In genomic region chr11:120814531-120815259, GRCh38 we compare ENCODE assay signal across 14 cellular contexts.
DNase-seq lines count a peak whose midpoint lies in the region; ATAC-seq, FAIRE-seq and TF ChIP-seq lines count a peak whose summit lies in the region.
"Had no signal": no experiment of that assay in that cellular context is flagged by ENCODE, and none has a peak within 500 bp of the region (broad histone marks: within the 10 kb centered on the region; RNA-seq: fewer than 3 reads in every experiment).

No MANE protein-coding gene starts in this region.

- H3K4me2 ChIP-seq in SK-N-SH = no peak overlapping the region
- H3K4me2 ChIP-seq in endothelial cell of umbilical vein (ENCODE audit: insufficient read depth, low read length) = no peak overlapping the region
- no peak overlapping the region for H3K4me2 ChIP-seq in HepG2 (ENCODE audit: low read depth, low read length)

- H3K9me3 ChIP-seq in SK-N-SH (no peaks in the 10 kb centered on the region), endothelial cell of umbilical vein (replicated peaks; ENCODE audit: control insufficient read depth, insufficient read depth, low read length) (no peaks in the 10 kb centered on the region), HepG2 (ENCODE audit: low read length) (no peaks in the 10 kb centered on the region)

- TF ChIP-seq EP300 in SK-N-SH (IDR thresholded peaks at IDR 0.05; ENCODE audit: borderline replicate concordance in 1 of 2, low read depth in 1 of 2, low read length in 1 of 2) (no peak), HepG2 (IDR thresholded peaks at IDR 0.05; ENCODE audit: low read depth in 2 of 2, low read length in 2 of 2) (no peak), HepG2 (CRISPR knock-in tag; IDR thresholded peaks at IDR 0.05; ENCODE audit: borderline replicate concordance) (no peak)

- no TSS peak for BruUV-seq in endothelial cell of umbilical vein (replicated peaks; lab: Mats Ljungman, UMichigan)
- no TSS peak for BruUV-seq in HepG2 (replicated peaks; lab: Mats Ljungman, UMichigan)

- no peak for TF ChIP-seq POLR2A in endothelial cell of umbilical vein (IDR thresholded peaks at IDR 0.05; ENCODE audit: low read depth, low read length)
- TF ChIP-seq POLR2A in HepG2 (IDR thresholded peaks at IDR 0.05; ENCODE audit: insufficient read depth in 1 of 2, low read depth in 2 of 2, low read length in 2 of 2) = no peak

- H3K36me3 ChIP-seq in SK-N-SH (replicated peaks in 1 of 2; ENCODE audit: control insufficient read depth in 1 of 2, insufficient read depth in 2 of 2, low read length in 1 of 2) (no peaks in the 10 kb centered on the region), endothelial cell of umbilical vein (ENCODE audit: control insufficient read depth in 2 of 2, extremely low read depth in 1 of 2, insufficient read depth in 2 of 2, low read length in 2 of 2) (no peaks in the 10 kb centered on the region), HepG2 (replicated peaks in 1 of 2; ENCODE audit: control insufficient read depth in 1 of 2, insufficient read depth in 2 of 2, low read length in 2 of 2) (no peaks in the 10 kb centered on the region)

- no peaks in the 10 kb centered on the region for H3K9me1 ChIP-seq in endothelial cell of umbilical vein (replicated peaks; ENCODE audit: control insufficient read depth, extremely low read depth, insufficient read depth, low read length)

- FAIRE-seq in endothelial cell of umbilical vein (lab: Jason Lieb, UNC) (no peak), HepG2 (lab: Jason Lieb, UNC) (no peak)
- FAIRE-seq: GM19239 had no signal

- no peaks in the 10 kb centered on the region; the same call in 1 of the 2 replicates for H3K27me3 ChIP-seq in SK-N-SH (ENCODE audit: insufficient read depth)
- H3K27me3 ChIP-seq in endothelial cell of umbilical vein (ENCODE audit: control insufficient read depth in 2 of 2, insufficient read depth in 2 of 2, low read length in 2 of 2) = no peaks in the 10 kb centered on the region
- H3K27me3 ChIP-seq in HepG2 (ENCODE audit: control insufficient read depth in 1 of 2, insufficient read depth in 2 of 2, low read length in 2 of 2) = no peaks in the 10 kb centered on the region

- no peaks in the 10 kb centered on the region for H3K79me2 ChIP-seq in SK-N-SH (ENCODE audit: insufficient read depth)
- H3K79me2 ChIP-seq in endothelial cell of umbilical vein (ENCODE audit: control insufficient read depth, insufficient read depth, low read length) = no peaks in the 10 kb centered on the region
- H3K79me2 ChIP-seq in HepG2 (ENCODE audit: insufficient read depth, low read length) = no peaks in the 10 kb centered on the region

- WGBS in SK-N-SH (ENCODE audit: low lambda C conversion rate) = 60% methylated on average over 19 of the region's 19 CpGs
- WGBS in HepG2 (ENCODE audit: low lambda C conversion rate) = 72% methylated on average over 19 of the region's 19 CpGs

- H3K9ac ChIP-seq in SK-N-SH (no peak overlapping the region), endothelial cell of umbilical vein (replicated peaks; ENCODE audit: extremely low read depth, insufficient read depth, low read length) (no peak overlapping the region), HepG2 (ENCODE audit: insufficient read depth, low read depth, low read length) (no peak overlapping the region)

- intact Hi-C loops in endothelial cell of umbilical vein (cut with micrococcal nuclease) (no loop called here), HepG2 (cut with micrococcal nuclease; ENCODE audit: unreplicated experiment) (no loop called here)

- no peaks in the 10 kb centered on the region for H3K36me3 Mint-ChIP-seq in nephron (ENCODE audit: low read depth)
- H3K36me3 Mint-ChIP-seq: CD4-positive, CD25-positive, alpha-beta regulatory T cell had no signal

- H3K27ac ChIP-seq in SK-N-SH (ENCODE audit: low read depth in 2 of 2, low read length in 1 of 2) (peak overlapping the region in 1 of 2 experiments; percentile 40; a peak in 2 of 4 replicates), endothelial cell of umbilical vein (ENCODE audit: insufficient read depth, low read depth, low read length) (no peak overlapping the region), HepG2 (ENCODE audit: extremely low read length, insufficient read depth, low read length) (no peak overlapping the region)
- H3K27ac ChIP-seq: 22Rv1 had no signal

- peaks cover 17% of the 10 kb centered on the region for H3K27me3 Mint-ChIP-seq in nephron (ENCODE audit: low read depth)

- TF ChIP-seq RAD21 in SK-N-SH (IDR thresholded peaks at IDR 0.05; ENCODE audit: low read length) (no peak), HepG2 (CRISPR knock-in tag; IDR thresholded peaks at IDR 0.05) (no peak)

- no peaks in the 10 kb centered on the region for H3K9me3 Mint-ChIP-seq in nephron
- H3K9me3 Mint-ChIP-seq: H9 had no signal

- ATAC-seq in SK-N-SH treated with all-trans-retinoic acid at 6 μM for 48 hours = no peak
- no peak for ATAC-seq in HepG2

- POLR2A ChIA-PET in SK-N-SH (lab: Yijun Ruan, JAX) (no interaction called here), endothelial cell of umbilical vein (lab: Charles Lee) (no interaction called here), HepG2 (lab: Yijun Ruan, JAX) (no interaction called here)

- H4K20me1 ChIP-seq in SK-N-SH (ENCODE audit: insufficient read depth) (no peaks in the 10 kb centered on the region), endothelial cell of umbilical vein (replicated peaks; ENCODE audit: control insufficient read depth, extremely low read depth, insufficient read depth, low read length) (no peaks in the 10 kb centered on the region), HepG2 (ENCODE audit: insufficient read depth, low read length) (no peaks in the 10 kb centered on the region)

- H3K9me2 ChIP-seq in SK-N-SH = no peaks in the 10 kb centered on the region

- CTCF ChIA-PET in SK-N-SH (lab: Yijun Ruan, JAX) (interaction anchor here (3.0 kb wide), 1 partner anchor 13 kb away, joined by 18 read pairs; no protein-coding TSS in a partner anchor), endothelial cell of umbilical vein (lab: Charles Lee) (interaction anchor here (1.6 kb wide), 1 partner anchor 13 kb away, joined by 5 read pairs; no protein-coding TSS in a partner anchor), HepG2 (lab: Yijun Ruan, JAX; ENCODE audit: low intra/inter-chr PET ratio, low total read pairs) (no interaction called here)

- H2AFZ ChIP-seq in SK-N-SH (ENCODE audit: low read depth) (no peak overlapping the region), endothelial cell of umbilical vein (ENCODE audit: low read depth, low read length) (peak overlapping the region; percentile 18), HepG2 (ENCODE audit: low read length) (no peak overlapping the region)

- no peak for TF ChIP-seq CTCF in SK-N-SH (IDR thresholded peaks at IDR 0.05)
- TF ChIP-seq CTCF in endothelial cell of umbilical vein (IDR thresholded peaks at IDR 0.05; ENCODE audit: extremely low read depth in 1 of 2, insufficient read depth in 1 of 2, low read depth in 1 of 2, low read length in 2 of 2) = no peak
- no peak for TF ChIP-seq CTCF in nephron (IDR thresholded peaks at IDR 0.05; ENCODE audit: unreplicated experiment in 3 of 3)
- TF ChIP-seq CTCF in HepG2 (CRISPR knock-in tag; IDR thresholded peaks at IDR 0.05) = no peak

- no peaks in the 10 kb centered on the region for H3F3A ChIP-seq in SK-N-SH (replicated peaks; ENCODE audit: insufficient read depth)

- DNase-seq in SK-N-SH (no peak), endothelial cell of umbilical vein (ENCODE audit: low read depth, low spot score) (peak; percentile 39), C1 segment of cervical spinal cord (lab: John Stamatoyannopoulos, UW) (no peak), HepG2 (ENCODE audit: low spot score) (no peak), cerebellar nuclear complex (lab: John Stamatoyannopoulos, UW) (no peak)
- DNase-seq: CD4-positive, CD25-positive, alpha-beta regulatory T cell; DMS53; GF-D8; GOT3 had no signal

- H3K27ac Mint-ChIP-seq in nephron = peak overlapping the region; percentile 61 to 93 (median 85)
- H3K27ac Mint-ChIP-seq: CD4-positive, CD25-positive, alpha-beta regulatory T cell had no signal

- H3K4me1 Mint-ChIP-seq in nephron = peaks cover 46% of the 10 kb centered on the region
- H3K4me1 Mint-ChIP-seq: CD4-positive, CD25-positive, alpha-beta regulatory T cell; H9 had no signal

- H3K4me1 ChIP-seq in SK-N-SH (ENCODE audit: control insufficient read depth in 1 of 2, insufficient read depth in 2 of 2, low read depth in 1 of 2, low read length in 1 of 2) (peaks cover 0 to 43% of the 10 kb centered on the region in 2 experiments; a peak in 1 of 4 replicates), endothelial cell of umbilical vein (ENCODE audit: control insufficient read depth, extremely low read depth, insufficient read depth, low read length) (peaks cover 3% of the 10 kb centered on the region), HepG2 (ENCODE audit: insufficient read depth, low read length) (peaks cover 48% of the 10 kb centered on the region)

- H3K4me3 Mint-ChIP-seq in nephron = peak overlapping the region; percentile 21 to 70 (median 57)
- H3K4me3 Mint-ChIP-seq: CD4-positive, CD25-positive, alpha-beta regulatory T cell; H9 had no signal

- no peak overlapping the region for H3K4me3 ChIP-seq in SK-N-SH (ENCODE audit: low read depth in 2 of 2, low read length in 1 of 2)
- H3K4me3 ChIP-seq in endothelial cell of umbilical vein (replicated peaks in 1 of 3; ENCODE audit: insufficient read depth in 1 of 3, low read depth in 1 of 3, low read length in 3 of 3) = no peak overlapping the region
- H3K4me3 ChIP-seq in HepG2 (replicated peaks in 1 of 3; ENCODE audit: insufficient read depth in 1 of 3, low read depth in 2 of 3, low read length in 3 of 3) = no peak overlapping the region

- dilution Hi-C loops in endothelial cell of umbilical vein (cut with MboI; ENCODE audit: extremely low pct_ligation_motif_present, low sequenced_read_pairs) = no loop called here

- in situ Hi-C loops in HepG2 (cut with HindIII; ENCODE audit: extremely low pct_ligation_motif_present, low pct_unique_long_range_greater_than_20kb) = no loop called here

TF ChIP-seq in SK-N-SH treated with all-trans-retinoic acid at 6 μM for 48 hours, 23 proteins besides CTCF, POLR2A, EP300 and RAD21 (continues in another document):
- TF ChIP-seq ZNF70 (CRISPR knock-in tag; IDR thresholded peaks at IDR 0.05) (no peak; the same call in 1 of the 2 replicates), TCF4 (CRISPR knock-in tag; IDR thresholded peaks at IDR 0.05; ENCODE audit: borderline replicate concordance) (peak; percentile 68; the same call in 1 of the 2 replicates)

TF ChIP-seq in SK-N-SH, 30 proteins besides CTCF, POLR2A, EP300 and RAD21 (continues in another document):
- TF ChIP-seq MAX (IDR thresholded peaks at IDR 0.05; ENCODE audit: low read depth) = no peak

TF ChIP-seq in endothelial cell of umbilical vein, 7 proteins besides CTCF, POLR2A, EP300 and RAD21 (continues in another document):
- TF ChIP-seq MAX (IDR thresholded peaks at IDR 0.05; ENCODE audit: insufficient read depth, insufficient read length) = no peak

TF ChIP-seq in HepG2, 621 proteins besides CTCF, POLR2A, EP300 and RAD21 (continues in another document):
- TF ChIP-seq ZIK1 (CRISPR knock-in tag; IDR thresholded peaks at IDR 0.05; ENCODE audit: borderline replicate concordance, low read depth) (no peak), YEATS2 (CRISPR knock-in tag; IDR thresholded peaks at IDR 0.05; ENCODE audit: borderline replicate concordance) (no peak)
